Comparison of ENCODE assay signal across 27 cellular contexts in the genomic region with DNA sequence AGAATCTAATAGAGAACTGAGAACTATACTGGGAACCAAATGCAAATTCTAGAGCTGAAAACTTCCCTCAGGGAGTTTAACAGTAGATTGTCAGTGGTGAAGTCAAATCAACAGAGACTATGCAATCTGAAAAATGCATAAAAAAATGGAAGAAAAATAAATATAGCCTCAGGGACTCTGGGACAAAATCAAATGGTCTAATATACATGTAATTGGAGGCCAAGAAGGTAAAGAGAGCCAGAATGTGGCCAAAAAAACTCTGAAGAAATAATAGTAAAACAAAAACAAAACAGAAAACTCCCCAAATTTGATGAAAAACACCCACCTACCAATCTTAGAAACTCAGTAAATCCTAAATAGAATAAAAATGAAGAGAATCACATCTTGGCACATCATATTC.
"Had no signal": no experiment of that assay in that cellular context is flagged by ENCODE, and none has a peak within 500 bp of the region (broad histone marks: within the 10 kb centered on the region; RNA-seq: fewer than 3 reads in every experiment).

No MANE protein-coding gene starts in this region.

- H3K4me3 Mint-ChIP-seq: dendritic cell treated with granulocyte-macrophage colony-stimulating factor and Interleukin-4, amounts not matched to agents 40 ng/mL and 50 ng/mL, for 4 days; effector memory CD8-positive, alpha-beta T cell; endodermal cell; mesothelial cell of epicardium; naive B cell; naive thymus-derived CD8-positive, alpha-beta T cell had no signal

- FAIRE-seq: endometrium, islet of Langerhans, keratinocyte had no signal

- H3K4me3 ChIP-seq: colonic mucosa, esophagus squamous epithelium, gastrocnemius medialis, heart right ventricle, left lung, lower lobe of right lung, mucosa of descending colon had no signal

- DNase-seq: colonic mucosa; cortex of kidney; effector CD8-positive, alpha-beta T cell; effector memory CD8-positive, alpha-beta T cell; endodermal cell; erythroblast; esophagus squamous epithelium; foreskin fibroblast; foreskin melanocyte; gastrocnemius medialis; heart right ventricle; hippocampal formation; left cardiac atrium; left lung; left ventricle myocardium superior; lower lobe of right lung; mesenchymal stem cell; mucosa of descending colon; naive B cell; naive thymus-derived CD8-positive, alpha-beta T cell had no signal

- H3K27me3 Mint-ChIP-seq: dendritic cell treated with granulocyte-macrophage colony-stimulating factor and Interleukin-4, amounts not matched to agents 40 ng/mL and 50 ng/mL, for 4 days; effector memory CD8-positive, alpha-beta T cell; naive B cell; naive thymus-derived CD8-positive, alpha-beta T cell had no signal

- H3K4me1 Mint-ChIP-seq: endodermal cell, mesothelial cell of epicardium had no signal

- H3K36me3 ChIP-seq: colonic mucosa had no signal

- H3K9me3 ChIP-seq: colonic mucosa, gastrocnemius medialis had no signal

- H3K27ac Mint-ChIP-seq: dendritic cell treated with granulocyte-macrophage colony-stimulating factor and Interleukin-4, amounts not matched to agents 40 ng/mL and 50 ng/mL, for 4 days; endodermal cell; mesothelial cell of epicardium; naive thymus-derived CD8-positive, alpha-beta T cell had no signal

- H3K27me3 ChIP-seq: colonic mucosa, esophagus squamous epithelium, gastrocnemius medialis, heart right ventricle, left lung had no signal

- H3K27ac ChIP-seq: colonic mucosa, epithelial cell of prostate, esophagus squamous epithelium, gastrocnemius medialis, heart right ventricle, left lung, lower lobe of right lung had no signal

- H3K4me1 ChIP-seq: colonic mucosa, esophagus squamous epithelium, left lung, lower lobe of right lung had no signal

- ATAC-seq: effector memory CD8-positive, alpha-beta T cell; esophagus mucosa; gastrocnemius medialis; heart right ventricle; left cardiac atrium; left lung; left ventricle myocardium superior; lower lobe of right lung; mucosa of descending colon; naive thymus-derived CD8-positive, alpha-beta T cell had no signal
